In the genomic region with DNA sequence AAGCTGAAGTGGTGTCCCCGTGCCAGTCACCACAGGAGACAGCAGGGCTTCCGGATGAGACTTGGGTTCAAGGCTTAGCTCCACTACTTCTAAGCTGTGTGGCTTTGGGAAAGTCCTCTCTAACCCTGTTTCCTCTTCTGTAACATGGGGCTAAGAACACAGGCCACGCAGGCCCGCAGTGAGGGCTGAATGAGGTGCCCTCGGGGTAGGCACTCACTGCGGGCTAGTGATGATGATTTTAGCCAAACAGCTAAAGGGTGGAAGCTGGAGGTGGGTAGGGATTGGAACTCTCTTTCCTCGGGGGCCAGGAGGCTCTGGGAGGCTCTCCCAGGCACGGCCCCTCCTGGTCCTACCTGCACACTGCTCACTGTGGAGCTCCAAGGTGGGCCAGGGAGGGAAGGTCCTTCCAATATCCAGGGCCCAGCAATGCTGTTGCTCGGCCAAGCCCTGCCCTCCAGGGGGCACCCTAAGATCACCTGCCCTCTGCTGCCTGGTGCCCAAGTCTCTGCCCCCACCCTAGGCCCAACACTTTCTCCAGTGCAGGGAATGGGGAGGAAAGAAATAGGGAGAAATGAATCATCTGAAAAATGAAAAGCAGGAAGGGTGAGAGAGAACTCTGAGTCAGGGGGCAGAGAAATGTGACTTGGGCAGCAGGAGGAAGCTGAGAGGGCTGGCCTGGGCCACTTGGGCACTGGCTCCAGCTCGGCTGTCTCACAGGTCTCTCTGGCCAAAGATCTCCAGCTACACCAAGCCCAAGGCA, we compare ENCODE assay signal across 8 cellular contexts. TPM values are rescaled to one million over a fixed set of nuclear protein-coding genes. Genes with fewer than 3 reads are reported as not detected.
DNase-seq lines count a peak whose midpoint lies in the region; ATAC-seq, FAIRE-seq and TF ChIP-seq lines count a peak whose summit lies in the region.

No MANE protein-coding gene starts in this region.

- TF ChIP-seq CTCF in RWPE2 (IDR thresholded peaks at IDR 0.05; ENCODE audit: poor library complexity, severe bottlenecking) (peak; percentile 86), adrenal gland (IDR thresholded peaks at IDR 0.05) (peak; percentile 26 to 74 (median 69)), hepatocyte (IDR thresholded peaks at IDR 0.05; ENCODE audit: poor library complexity) (peak; percentile 50)

- 61 to 86% (median 80%) methylated on average over 6 to 10 of the region's 10 CpGs for WGBS in adrenal gland, 4 donors
- WGBS in hepatocyte (ENCODE audit: low lambda C conversion rate, missing lambda C conversion rate): 84% methylated on average over 10 of the region's 10 CpGs

- no peak overlapping the region for H3K4me2 ChIP-seq in hepatocyte

- DNase-seq in GM18507 (ENCODE audit: extremely low spot score, insufficient read length, low read depth) (no peak), RWPE2 (ENCODE audit: low spot score) (no peak), adrenal gland (peak; percentile 55 to 80 (median 68)), hepatocyte (ENCODE audit: low spot score) (peak; percentile 52)
- peak; percentile 43 for DNase-seq in stimulated activated CD4-positive, alpha-beta T cell treated with anti-CD3 and anti-CD28 coated beads, Interleukin-1b, Interleukin-23, amount 100 ng/mL, for 48 hours

- no peaks in the 10 kb centered on the region for H3K27me3 ChIP-seq in ACC112 (ENCODE audit: insufficient read depth, low read length)
- H3K27me3 ChIP-seq in RWPE2 (ENCODE audit: insufficient read depth, poor library complexity, severe bottlenecking): no peaks in the 10 kb centered on the region
- H3K27me3 ChIP-seq in adrenal gland: no peaks in the 10 kb centered on the region
- no peaks in the 10 kb centered on the region for H3K27me3 ChIP-seq in hepatocyte

- TF ChIP-seq POLR2A in adrenal gland (IDR thresholded peaks at IDR 0.05): no peak

- H3K36me3 ChIP-seq in ACC112 (ENCODE audit: insufficient read depth, low read length) (no peaks in the 10 kb centered on the region), RWPE2 (ENCODE audit: low read depth) (peaks cover 28% of the 10 kb centered on the region), adrenal gland (replicated peaks in 1 of 2) (peaks cover 0 to 37% of the 10 kb centered on the region in 2 donors), hepatocyte (replicated peaks; ENCODE audit: insufficient read depth, low read depth) (no peaks in the 10 kb centered on the region)

- H3K4me1 ChIP-seq in ACC112 (ENCODE audit: control insufficient read depth, insufficient read depth, low read length, unreplicated experiment): peaks cover 17% of the 10 kb centered on the region
- H3K4me1 ChIP-seq in RWPE2 (ENCODE audit: insufficient read depth, poor library complexity, severe bottlenecking): peaks cover 4% of the 10 kb centered on the region
- peaks cover 19 to 24% of the 10 kb centered on the region in 2 donors for H3K4me1 ChIP-seq in adrenal gland (replicated peaks in 1 of 2)
- no peaks in the 10 kb centered on the region for H3K4me1 ChIP-seq in hepatocyte (ENCODE audit: insufficient read depth)

- H3K27ac ChIP-seq in ACC112 (ENCODE audit: low read depth, low read length): peak overlapping the region; percentile 86
- peak overlapping the region; percentile 50 for H3K27ac ChIP-seq in RWPE2 (ENCODE audit: poor library complexity, severe bottlenecking)
- H3K27ac ChIP-seq in adrenal gland: peak overlapping the region in 3 of 5 donors; percentile 23 to 65 (median 64)
- no peak overlapping the region for H3K27ac ChIP-seq in hepatocyte

- FAIRE-seq in GM18507 (lab: Jason Lieb, UNC): peak; percentile 62

- H2AFZ ChIP-seq in ACC112 (ENCODE audit: low read length, unreplicated experiment) (no peak overlapping the region), hepatocyte (no peak overlapping the region)

- ATAC-seq in RWPE2 (ENCODE audit: low read depth): peak; percentile 83
- ATAC-seq in GM21381 (IDR thresholded peaks at IDR 0.05; ENCODE audit: unreplicated experiment): no peak
- ATAC-seq in HG03378 (IDR thresholded peaks at IDR 0.05; ENCODE audit: unreplicated experiment): no peak

- H4K20me1 ChIP-seq in hepatocyte (ENCODE audit: insufficient read depth, poor library complexity, severe bottlenecking): no peaks in the 10 kb centered on the region

- H3K79me2 ChIP-seq in ACC112 (ENCODE audit: control insufficient read depth, insufficient read depth, low read length, unreplicated experiment): no peaks in the 10 kb centered on the region
- no peaks in the 10 kb centered on the region for H3K79me2 ChIP-seq in hepatocyte

- no peak overlapping the region for H3K4me3 ChIP-seq in ACC112 (ENCODE audit: low read depth, low read length)
- no peak overlapping the region for H3K4me3 ChIP-seq in RWPE2 (ENCODE audit: severe bottlenecking)
- H3K4me3 ChIP-seq in adrenal gland: no peak overlapping the region
- H3K4me3 ChIP-seq in hepatocyte: no peak overlapping the region

- intact Hi-C loops in adrenal gland (cut with DNase I): loop anchor here (5.0 kb wide), 2 partner anchors 75 to 80 kb away; no protein-coding TSS in a partner anchor

- H3K9me2 ChIP-seq in hepatocyte (replicated peaks; ENCODE audit: insufficient read depth): no peaks in the 10 kb centered on the region

- H3K9me3 ChIP-seq in RWPE2 (ENCODE audit: severe bottlenecking): no peaks in the 10 kb centered on the region
- H3K9me3 ChIP-seq in adrenal gland (replicated peaks in 1 of 3): no peaks in the 10 kb centered on the region
- no peaks in the 10 kb centered on the region for H3K9me3 ChIP-seq in hepatocyte (ENCODE audit: low read depth)

RNA-seq across cellular contexts. Expression of gene EVA1B, which starts 19.2 kb away (rescaled TPM):
- total RNA-seq in adrenal gland: 100 to 1,000 TPM in 3 of 8 donors, 10 to 100 TPM in 5; 17.6 to 185 (median 71.5) TPM
- 100 to 1,000 TPM in 1 of 3 donors, 10 to 100 TPM in 1, not detected in 1; 59.5 to 105 TPM for polyA plus RNA-seq in adrenal gland
- total RNA-seq in hepatocyte: 67.2 and 82.2 TPM in 2 replicates
- 67.1 and 68.7 TPM in 2 replicates for polyA plus RNA-seq in hepatocyte

RNA-seq across cellular contexts. Expression of gene SH3D21, which starts 36.4 kb away (rescaled TPM):
- total RNA-seq in adrenal gland (1 to 10 TPM in 5 of 8 donors, under 1 TPM in 3; 0.69 to 3.0 (median 1.7) TPM), hepatocyte (2.9 and 4.6 TPM in 2 replicates)
- polyA plus RNA-seq in adrenal gland (10 to 100 TPM in 1 of 3 donors, 1 to 10 TPM in 1, under 1 TPM in 1; 0.73 to 18.4 (median 1.8) TPM), hepatocyte (2.6 and 4.7 TPM in 2 replicates)

RNA-seq across cellular contexts. Expression of gene STK40, which starts 43.1 kb away (rescaled TPM):
- total RNA-seq in adrenal gland (10 to 100 TPM; 23.7 to 31.2 (median 26.8) TPM), hepatocyte (28.2 and 30.7 TPM in 2 replicates)
- polyA plus RNA-seq in adrenal gland (10 to 100 TPM in 2 of 3 donors, 1 to 10 TPM in 1; 9.8 to 20.4 (median 11.1) TPM), hepatocyte (48.4 and 56.3 TPM in 2 replicates)

RNA-seq across cellular contexts. Expression of gene LSM10, which starts 55.1 kb away (rescaled TPM):
- total RNA-seq in adrenal gland (10 to 100 TPM; 13.2 to 42.1 (median 34.9) TPM), hepatocyte (9.4 and 10.4 TPM in 2 replicates)
- polyA plus RNA-seq in adrenal gland (10 to 100 TPM; 33.5 to 48.7 (median 39.9) TPM), hepatocyte (54.6 and 63.9 TPM in 2 replicates)

Comparison
In these comparisons a context has a peak if more than half of its experiments do, and no peak if none do; other contexts are left out.
1. DNase-seq: peak in adrenal gland (7 of 7), hepatocyte (single experiment) and stimulated activated CD4-positive, alpha-beta T cell treated with anti-CD3 and anti-CD28 coated beads, Interleukin-1b, Interleukin-23, amount 100 ng/mL, for 48 hours (single experiment); none in GM18507 (single experiment) and RWPE2 (single experiment).
2. Peak in every context shown above with its lines, with median percentiles within 50 percentile points of each other: CTCF ChIP-seq.